ENCODE assay signal across 17 cellular contexts in the genomic region with DNA sequence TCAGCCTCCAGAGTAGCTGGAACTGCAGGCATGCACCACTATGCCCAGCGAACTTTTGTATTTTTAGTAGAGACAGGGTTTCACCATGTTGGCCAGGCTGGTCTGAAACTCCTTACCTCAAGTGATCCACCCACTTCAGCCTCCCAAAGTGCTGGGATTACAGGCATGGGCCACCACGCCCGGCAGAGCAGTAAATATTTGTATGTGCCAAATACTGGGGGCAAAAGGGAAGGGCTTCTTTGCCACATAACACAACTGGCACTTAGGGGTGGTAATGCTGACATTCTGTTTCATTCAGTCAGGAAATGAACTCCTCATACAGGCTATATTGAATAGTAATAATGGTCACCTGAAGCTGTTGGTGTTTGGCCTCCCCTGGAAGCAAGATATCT. TPM values are rescaled to one million over a fixed set of nuclear protein-coding genes. Genes with fewer than 3 reads are reported as not detected.
DNase-seq lines count a peak whose midpoint lies in the region; ATAC-seq, FAIRE-seq and TF ChIP-seq lines count a peak whose summit lies in the region.
"Had no signal": no experiment of that assay in that cellular context is flagged by ENCODE, and none has a peak within 500 bp of the region (broad histone marks: within the 10 kb centered on the region; RNA-seq: fewer than 3 reads in every experiment).

No MANE protein-coding gene starts in this region.

- peak overlapping the region; percentile 75 for H3K27ac ChIP-seq in PC-3 (ENCODE audit: low read length)
- H3K27ac ChIP-seq in astrocyte (ENCODE audit: low read depth, low read length) = peak overlapping the region; percentile 63
- H3K27ac ChIP-seq: skin epidermis had no signal

- H3K9me2 ChIP-seq in PC-3 (replicated peaks; ENCODE audit: low read length) = no peaks in the 10 kb centered on the region

- H3K4me2 ChIP-seq in PC-3 (ENCODE audit: low read length) (peak overlapping the region; percentile 68), astrocyte (ENCODE audit: low read length) (peak overlapping the region; percentile 71)

- H3K9ac ChIP-seq in PC-3 (ENCODE audit: low read length) = no peak overlapping the region
- peak overlapping the region; percentile 19 for H3K9ac ChIP-seq in astrocyte (ENCODE audit: low read length)

- H3K4me3 Mint-ChIP-seq in activated T-cell treated with anti-CD3 and anti-CD28 coated beads, Interleukin-2, amount 50 U/mL, for 24 hours = peak overlapping the region; percentile 10
- H3K4me3 Mint-ChIP-seq in astrocyte (ENCODE audit: unreplicated experiment) = peak overlapping the region; percentile 6
- H3K4me3 Mint-ChIP-seq in stimulated activated effector memory CD8-positive, alpha-beta T cell treated with anti-CD3 and anti-CD28 coated beads, Interleukin-12 subunit alpha, Interleukin-12 subunit beta, amount 100 ng/mL, for 72 hours = peak overlapping the region; percentile 39

- H3K4me3 ChIP-seq in PC-3 (ENCODE audit: low read length) (no peak overlapping the region), astrocyte (ENCODE audit: insufficient read depth, low read depth, low read length) (no peak overlapping the region)
- H3K4me3 ChIP-seq: skin epidermis had no signal

- CTCF ChIA-PET in PC-3 (lab: Charles Lee) = no interaction called here

- intact Hi-C loops in PC-3 (cut with micrococcal nuclease) = no loop called here

- no peaks in the 10 kb centered on the region for H3K9me3 ChIP-seq in PC-3 (ENCODE audit: low read length)
- no peaks in the 10 kb centered on the region for H3K9me3 ChIP-seq in astrocyte (ENCODE audit: insufficient read depth, low read depth, low read length)

- H2AFZ ChIP-seq in PC-3 (ENCODE audit: low read length) (no peak overlapping the region), astrocyte (ENCODE audit: low read depth, low read length) (no peak overlapping the region)

- H3F3A ChIP-seq in PC-3 (ENCODE audit: low read length, unreplicated experiment) = peaks cover 6% of the 10 kb centered on the region

- H3K4me1 Mint-ChIP-seq in activated T-cell treated with anti-CD3 and anti-CD28 coated beads, Interleukin-2, amount 50 U/mL, for 24 hours (ENCODE audit: low read depth) = peaks cover 44% of the 10 kb centered on the region
- H3K4me1 Mint-ChIP-seq in astrocyte (ENCODE audit: low read depth, unreplicated experiment) = peaks cover 33% of the 10 kb centered on the region
- H3K4me1 Mint-ChIP-seq in stimulated activated effector memory CD8-positive, alpha-beta T cell treated with anti-CD3 and anti-CD28 coated beads, Interleukin-12 subunit alpha, Interleukin-12 subunit beta, amount 100 ng/mL, for 72 hours = peaks cover 27% of the 10 kb centered on the region

- H4K20me1 ChIP-seq in PC-3 (ENCODE audit: low read length) (no peaks in the 10 kb centered on the region), astrocyte (ENCODE audit: insufficient read depth, low read length) (no peaks in the 10 kb centered on the region)

- H3K36me3 Mint-ChIP-seq in activated T-cell treated with anti-CD3 and anti-CD28 coated beads, Interleukin-2, amount 50 U/mL, for 24 hours (ENCODE audit: low read depth) = peaks cover 6% of the 10 kb centered on the region
- peaks cover 43% of the 10 kb centered on the region for H3K36me3 Mint-ChIP-seq in astrocyte (ENCODE audit: low read depth, unreplicated experiment)
- H3K36me3 Mint-ChIP-seq in stimulated activated effector memory CD8-positive, alpha-beta T cell treated with anti-CD3 and anti-CD28 coated beads, Interleukin-12 subunit alpha, Interleukin-12 subunit beta, amount 100 ng/mL, for 72 hours = peaks cover 13% of the 10 kb centered on the region

- H3K27me3 ChIP-seq in PC-3 (ENCODE audit: low read length) (no peaks in the 10 kb centered on the region), astrocyte (ENCODE audit: insufficient read depth, low read length) (no peaks in the 10 kb centered on the region)

- H3K4me1 ChIP-seq in PC-3 (ENCODE audit: insufficient read depth, low read length) = peaks cover 37% of the 10 kb centered on the region
- H3K4me1 ChIP-seq in astrocyte (ENCODE audit: insufficient read depth, low read length) = peaks cover 24% of the 10 kb centered on the region

- ATAC-seq in PC-3 (peak; percentile 12; the same call in 1 of the 2 replicates), HG03039 (IDR thresholded peaks at IDR 0.05; ENCODE audit: unreplicated experiment) (no peak)
- no peak for ATAC-seq in stimulated activated effector memory CD8-positive, alpha-beta T cell treated with anti-CD3 and anti-CD28 coated beads, Interleukin-12 subunit alpha, Interleukin-12 subunit beta, amount 100 ng/mL, for 72 hours

- TF ChIP-seq CTCF in PC-3 (conservative IDR thresholded peaks at IDR 0.05; ENCODE audit: low read depth, low read length) = no peak
- no peak for TF ChIP-seq CTCF in astrocyte (IDR thresholded peaks at IDR 0.05; ENCODE audit: insufficient read depth, low read depth, low read length)

- peaks cover 20% of the 10 kb centered on the region for H3K36me3 ChIP-seq in PC-3 (ENCODE audit: low read depth, low read length)
- H3K36me3 ChIP-seq in astrocyte (ENCODE audit: insufficient read depth, low read length) = no peaks in the 10 kb centered on the region

- H3K9me3 Mint-ChIP-seq in activated T-cell treated with anti-CD3 and anti-CD28 coated beads, Interleukin-2, amount 50 U/mL, for 24 hours = peaks cover 4% of the 10 kb centered on the region
- peaks cover 2% of the 10 kb centered on the region for H3K9me3 Mint-ChIP-seq in astrocyte (ENCODE audit: unreplicated experiment)
- H3K9me3 Mint-ChIP-seq in stimulated activated effector memory CD8-positive, alpha-beta T cell treated with anti-CD3 and anti-CD28 coated beads, Interleukin-12 subunit alpha, Interleukin-12 subunit beta, amount 100 ng/mL, for 72 hours = no peaks in the 10 kb centered on the region

- H3K27ac Mint-ChIP-seq in activated T-cell treated with anti-CD3 and anti-CD28 coated beads, Interleukin-2, amount 50 U/mL, for 24 hours = peak overlapping the region; percentile 96
- H3K27ac Mint-ChIP-seq in astrocyte (ENCODE audit: unreplicated experiment) = peak overlapping the region; percentile 78
- H3K27ac Mint-ChIP-seq in stimulated activated effector memory CD8-positive, alpha-beta T cell treated with anti-CD3 and anti-CD28 coated beads, Interleukin-12 subunit alpha, Interleukin-12 subunit beta, amount 100 ng/mL, for 72 hours = peak overlapping the region; percentile 81

- no TSS peak for BruUV-seq in PC-3 (replicated peaks; lab: Mats Ljungman, UMichigan)

- H3K79me2 ChIP-seq in PC-3 (ENCODE audit: low read length) = no peaks in the 10 kb centered on the region
- H3K79me2 ChIP-seq in astrocyte (ENCODE audit: insufficient read depth, low read length) = no peaks in the 10 kb centered on the region

- no peak for DNase-seq in activated T-cell treated with anti-CD3 and anti-CD28 coated beads, Interleukin-2, amount 50 U/mL, for 24 hours
- DNase-seq in activated T-cell treated with anti-CD3 and anti-CD28 coated beads, Interleukin-2, amount 50 U/mL, for 1 hour = no peak
- no peak for DNase-seq in PC-3
- DNase-seq in astrocyte (ENCODE audit: low read depth) = no peak
- no peak for DNase-seq in stimulated activated effector memory CD8-positive, alpha-beta T cell treated with anti-CD3 and anti-CD28 coated beads, Interleukin-12 subunit alpha, Interleukin-12 subunit beta, amount 100 ng/mL, for 72 hours (ENCODE audit: low spot score in 2 of 2)
- DNase-seq in CD1c-positive myeloid dendritic cell (ENCODE audit: extremely low spot score) = no peak
- no peak for DNase-seq in NCI-H2196 (lab: John Stamatoyannopoulos, UW; ENCODE audit: unreplicated experiment)
- DNase-seq: activated CD8-positive, alpha-beta memory T cell treated with anti-CD3 and anti-CD28 coated beads, Interleukin-2, amount 50 U/mL, for 48 hours; anterior cingulate cortex; cortex of kidney; left ventricle myocardium superior; NCI-H1930; NCI-H526 treated with DMSO at 0.1 percent for 48 hours; SHP77 treated with DMSO at 0.1 percent for 48 hours had no signal

- POLR2A ChIA-PET in PC-3 (lab: Charles Lee; ENCODE audit: unreplicated experiment) = no interaction called here

- no peak for FAIRE-seq in astrocyte (lab: Jason Lieb, UNC)

- H3K27me3 Mint-ChIP-seq in activated T-cell treated with anti-CD3 and anti-CD28 coated beads, Interleukin-2, amount 50 U/mL, for 24 hours = peaks cover 42% of the 10 kb centered on the region
- H3K27me3 Mint-ChIP-seq in astrocyte (ENCODE audit: low read depth, unreplicated experiment) = no peaks in the 10 kb centered on the region

RNA-seq across cellular contexts. Expression of gene ACSM6, which starts 41.6 kb away (rescaled TPM):
- total RNA-seq in PC-3 (2014; rRNA removed) = not detected in 2 replicates
- not detected in 2 replicates for total RNA-seq in astrocyte
- total RNA-seq: left ventricle myocardium superior, subcutaneous adipose tissue had no signal

RNA-seq across cellular contexts. Expression of gene PDLIM1, which starts 55.1 kb away (rescaled TPM):
- total RNA-seq in PC-3 (2014; rRNA removed) (28.2 and 48.7 TPM in 2 replicates), astrocyte (316 and 320 TPM in 2 replicates)
